ENCODE assay signal across 13 cellular contexts in the genomic region with DNA sequence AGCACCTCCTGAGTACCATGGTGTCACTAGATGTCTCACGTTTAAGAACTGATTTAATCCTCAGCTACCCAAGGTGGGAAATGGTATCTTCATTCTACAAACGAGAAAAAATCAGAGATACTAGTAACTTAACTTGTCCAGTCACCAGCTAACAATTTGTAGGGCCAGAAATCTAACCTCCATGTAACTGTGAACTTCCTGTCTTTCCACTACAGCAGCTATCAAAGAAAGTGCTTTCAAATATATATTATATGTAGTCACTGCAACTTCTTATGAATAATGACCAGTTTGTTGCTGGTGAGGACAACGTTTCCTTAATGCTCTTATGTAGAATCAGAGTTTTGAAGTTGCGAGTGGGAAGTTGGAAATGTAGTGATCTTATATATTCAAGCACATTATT. TPM values are rescaled to one million over a fixed set of nuclear protein-coding genes. Genes with fewer than 3 reads are reported as not detected.
DNase-seq lines count a peak whose midpoint lies in the region; ATAC-seq, FAIRE-seq and TF ChIP-seq lines count a peak whose summit lies in the region.
"Had no signal": no experiment of that assay in that cellular context is flagged by ENCODE, and none has a peak within 500 bp of the region (broad histone marks: within the 10 kb centered on the region; RNA-seq: fewer than 3 reads in every experiment).

No MANE protein-coding gene starts in this region.

- H4K20me1 ChIP-seq in H1 (replicated peaks in 1 of 2; ENCODE audit: control insufficient read depth in 1 of 2, insufficient read depth in 2 of 2, low read length in 2 of 2) (peaks cover 3 to 9% of the 10 kb centered on the region in 2 experiments), osteoblast (ENCODE audit: insufficient read depth, low read length) (peaks cover 42% of the 10 kb centered on the region)

- no peak overlapping the region for H2BK5ac ChIP-seq in H1 (ENCODE audit: low read depth, low read length)

- H3K27ac ChIP-seq in H1 (ENCODE audit: low read depth, low read length) (no peak overlapping the region), osteoblast (ENCODE audit: low read depth, low read length) (no peak overlapping the region)

- H3K23ac ChIP-seq in H1 (ENCODE audit: insufficient read length), result no peak overlapping the region

- no peak overlapping the region for H4K5ac ChIP-seq in H1 (ENCODE audit: insufficient read length, low read depth, low read length)

- peak overlapping the region; percentile 87 for H3K4me3 ChIP-seq in NB4 (ENCODE audit: low read depth, low read length)
- H3K4me3 ChIP-seq in H1 (ENCODE audit: extremely low read depth in 1 of 4, insufficient read depth in 2 of 4, low read depth in 3 of 4, low read length in 4 of 4), result peak overlapping the region in 1 of 4 experiments; percentile 93; a peak in 2 of 8 replicates
- no peak overlapping the region for H3K4me3 ChIP-seq in osteoblast (ENCODE audit: insufficient read depth, low read length)

- peaks cover 0 to under 1% of the 10 kb centered on the region in 2 donors for H3K9me3 Mint-ChIP-seq in activated T-cell treated with anti-CD3 and anti-CD28 coated beads, Interleukin-2, amount 50 U/mL, for 72 hours

- H3K56ac ChIP-seq in H1 (replicated peaks; ENCODE audit: insufficient read length, low read depth, low read length), result no peak overlapping the region

- H2AK5ac ChIP-seq in H1 (ENCODE audit: low read depth, low read length), result no peak overlapping the region

- POLR2A ChIA-PET in H1 (lab: Charles Lee; ENCODE audit: partially characterized antibody), result no interaction called here

- ATAC-seq in activated T-cell treated with anti-CD3 and anti-CD28 coated beads, Interleukin-2, amount 50 U/mL, for 72 hours (replicated peaks in 1 of 2), result no peak

- H2AFZ ChIP-seq in H1 (ENCODE audit: low read length), result no peak overlapping the region
- no peak overlapping the region for H2AFZ ChIP-seq in osteoblast (ENCODE audit: low read length)

- H3K27ac Mint-ChIP-seq in activated T-cell treated with anti-CD3 and anti-CD28 coated beads, Interleukin-2, amount 50 U/mL, for 72 hours, result peak overlapping the region; percentile 97

- CTCF ChIA-PET in H1 (lab: Charles Lee; ENCODE audit: partially characterized antibody), result interaction anchor here (0.9 kb wide), 1 partner anchor 15 kb away, joined by 4 read pairs; no protein-coding TSS in a partner anchor

- no peak for DNase-seq in activated T-cell treated with anti-CD3 and anti-CD28 coated beads, Interleukin-2, amount 50 U/mL, for 72 hours
- DNase-seq in activated T-cell treated with anti-CD3 and anti-CD28 coated beads, Interleukin-2, amount 50 U/mL, for 1 hour, result no peak
- no peak for DNase-seq in NB4 (ENCODE audit: low read depth)
- no peak for DNase-seq in H1 (ENCODE audit: low read depth in 1 of 2, low spot score in 2 of 2)
- peak; percentile 78 for DNase-seq in osteoblast (ENCODE audit: insufficient read length, low spot score, missing footprints)
- DNase-seq in HuH-7 (ENCODE audit: low spot score), result no peak
- no peak for DNase-seq in D721Med (ENCODE audit: insufficient read length, low spot score)
- no peak for DNase-seq in medulla oblongata (ENCODE audit: extremely low spot score)
- DNase-seq: occipital lobe; stimulated activated CD4-positive, alpha-beta T cell treated with anti-CD3 and anti-CD28 coated beads, Interleukin-12 subunit alpha, Interleukin-12 subunit beta, amount 100 ng/mL, for 4 hours; stimulated activated CD8-positive, alpha-beta memory T cell treated with anti-CD3 and anti-CD28 coated beads, Interleukin-4, amount 100 ng/mL, for 48 hours had no signal

- no peak overlapping the region for H3K14ac ChIP-seq in H1 (ENCODE audit: insufficient read length)

- peaks cover 2% of the 10 kb centered on the region for H3K27me3 Mint-ChIP-seq in activated T-cell treated with anti-CD3 and anti-CD28 coated beads, Interleukin-2, amount 50 U/mL, for 72 hours (ENCODE audit: low read depth)

- peaks cover 69% of the 10 kb centered on the region for H3K4me1 Mint-ChIP-seq in activated T-cell treated with anti-CD3 and anti-CD28 coated beads, Interleukin-2, amount 50 U/mL, for 72 hours (ENCODE audit: low read depth)

- no peak overlapping the region for H2BK12ac ChIP-seq in H1 (ENCODE audit: low read depth, low read length)

- peaks cover 11 to 63% of the 10 kb centered on the region in 2 experiments for H3K79me2 ChIP-seq in H1 (ENCODE audit: control insufficient read depth in 1 of 2, insufficient read depth in 2 of 2, low read length in 2 of 2)
- peaks cover 64% of the 10 kb centered on the region for H3K79me2 ChIP-seq in osteoblast (ENCODE audit: insufficient read depth, low read length)

- H3K36me3 ChIP-seq in H1 (ENCODE audit: control insufficient read depth in 2 of 4, insufficient read depth in 4 of 4, low read length in 3 of 4) (no peaks in the 10 kb centered on the region), osteoblast (ENCODE audit: insufficient read depth, low read length) (no peaks in the 10 kb centered on the region)
- H3K36me3 ChIP-seq: cardiac muscle cell, vagina had no signal

- TF ChIP-seq CTCF in NB4 (IDR thresholded peaks at IDR 0.05; ENCODE audit: low read depth, low read length), result no peak
- no peak for TF ChIP-seq CTCF in H1 (IDR thresholded peaks at IDR 0.05; ENCODE audit: control extremely low read depth in 1 of 3, insufficient read depth in 1 of 3, low read depth in 1 of 3, low read length in 3 of 3)
- no peak for TF ChIP-seq CTCF in osteoblast (IDR thresholded peaks at IDR 0.05; ENCODE audit: extremely low read depth, low read depth, low read length)
- TF ChIP-seq CTCF in D721Med (IDR thresholded peaks at IDR 0.05; ENCODE audit: insufficient read depth, missing control alignments), result no peak

- H3K4me1 ChIP-seq in H1 (replicated peaks in 1 of 4; ENCODE audit: control insufficient read depth in 3 of 4, insufficient read depth in 4 of 4, low read length in 3 of 4) (peaks cover 3 to 5% (median 3%) of the 10 kb centered on the region in 4 experiments; a peak in 5 of 7 replicates), osteoblast (ENCODE audit: insufficient read depth, low read length) (peaks cover 17% of the 10 kb centered on the region)

- H4K8ac ChIP-seq in H1 (ENCODE audit: extremely low read depth, insufficient read depth, low read length), result no peak overlapping the region

- no peak overlapping the region for H2BK20ac ChIP-seq in H1 (ENCODE audit: low read length)

- no peak overlapping the region for H2BK120ac ChIP-seq in H1 (replicated peaks; ENCODE audit: low read depth, low read length)

- peak overlapping the region in 1 of 2 donors; percentile 96 for H3K4me3 Mint-ChIP-seq in activated T-cell treated with anti-CD3 and anti-CD28 coated beads, Interleukin-2, amount 50 U/mL, for 72 hours

- H3K79me1 ChIP-seq in H1 (ENCODE audit: low read depth, low read length), result peaks cover 4% of the 10 kb centered on the region

- TF ChIP-seq EP300 in H1 (IDR thresholded peaks at IDR 0.05; ENCODE audit: borderline replicate concordance in 1 of 2, low read depth in 2 of 2, low read length in 2 of 2), result no peak

- no peak for TF ChIP-seq RAD21 in H1 (IDR thresholded peaks at IDR 0.05 in 1 of 2, conservative IDR thresholded peaks at IDR 0.05 in 1 of 2; ENCODE audit: low read depth in 2 of 2, low read length in 2 of 2)

- H3K27me3 ChIP-seq in H1 (replicated peaks in 1 of 4; ENCODE audit: control insufficient read depth in 3 of 4, extremely low read depth in 1 of 4, insufficient read depth in 3 of 4, low read length in 3 of 4) (no peaks in the 10 kb centered on the region), osteoblast (ENCODE audit: insufficient read depth, low read length) (peaks cover 4% of the 10 kb centered on the region)
- H3K27me3 ChIP-seq: cardiac muscle cell, vagina had no signal

- no peak overlapping the region for H4K91ac ChIP-seq in H1 (replicated peaks; ENCODE audit: insufficient read length, low read length)

- H3K4me2 ChIP-seq in H1 (ENCODE audit: insufficient read depth in 1 of 2, low read depth in 2 of 2, low read length in 2 of 2) (peak overlapping the region; percentile 83 to 93; a peak in 2 of 4 replicates), osteoblast (ENCODE audit: insufficient read depth, low read length) (peak overlapping the region; percentile 86)

- WGBS in H1 (ENCODE audit: extremely low coverage in 1 of 2, insufficient coverage in 1 of 2, insufficient read length in 1 of 2, insufficient replicate concordance in 2 of 2, low coverage in 1 of 2, low lambda C conversion rate in 2 of 2, missing lambda C conversion rate in 1 of 2), 2 experiments, result 91% methylated on average over 4 of the region's 4 CpGs; no CpG with 5 or more reads in 1 of the 2 experiments

- H2BK15ac ChIP-seq in H1 (ENCODE audit: low read length), result no peak overlapping the region

- no peak overlapping the region for H3K4ac ChIP-seq in H1 (replicated peaks; ENCODE audit: insufficient read length, low read depth, low read length)

- H3K9me3 ChIP-seq in H1 (ENCODE audit: insufficient read depth in 2 of 2, low read depth in 1 of 2, low read length in 1 of 2), result no peaks in the 10 kb centered on the region
- H3K9me3 ChIP-seq in osteoblast (ENCODE audit: low read depth, low read length), result no peaks in the 10 kb centered on the region
- H3K9me3 ChIP-seq: vagina had no signal

- H3K18ac ChIP-seq in H1 (ENCODE audit: extremely low read depth, low read length), result no peak overlapping the region

- peaks cover 4 to 6% of the 10 kb centered on the region in 2 donors for H3K36me3 Mint-ChIP-seq in activated T-cell treated with anti-CD3 and anti-CD28 coated beads, Interleukin-2, amount 50 U/mL, for 72 hours (ENCODE audit: insufficient read depth in 2 of 2)

- TF ChIP-seq POLR2A in NB4 (IDR thresholded peaks at IDR 0.05; ENCODE audit: extremely low read depth, insufficient read length), result no peak
- no peak for TF ChIP-seq POLR2A in H1 (IDR thresholded peaks at IDR 0.05; ENCODE audit: control extremely low read depth in 1 of 2, low read depth in 2 of 2, low read length in 2 of 2)

- FAIRE-seq in H1 (lab: Jason Lieb, UNC), result no peak
- FAIRE-seq in D721Med (lab: Jason Lieb, UNC), result no peak

- H3K9ac ChIP-seq in H1 (replicated peaks in 1 of 4; ENCODE audit: extremely low read depth in 1 of 4, low read depth in 3 of 4, low read length in 3 of 4), result peak overlapping the region in 1 of 4 experiments; percentile 8; a peak in 1 of 7 replicates

- H3K23me2 ChIP-seq in H1 (ENCODE audit: low read depth, low read length), result peaks cover 5% of the 10 kb centered on the region; the same call in 1 of the 2 replicates

TF ChIP-seq in H1, 55 proteins besides CTCF, POLR2A, EP300 and RAD21 (continues in another document):
- TF ChIP-seq CEBPB (IDR thresholded peaks at IDR 0.05; ENCODE audit: low read depth, low read length), result no peak

RNA-seq across cellular contexts. Expression of a gene that starts 1.9 kb away (rescaled TPM):
- 10 to 100 TPM; 39.8 to 51.4 TPM for total RNA-seq in activated T-cell treated with anti-CD3 and anti-CD28 coated beads, Interleukin-2, amount 50 U/mL, for 72 hours
- 29.2 and 34.3 TPM in 2 replicates for total RNA-seq in H1 (2021; fragmentation: NEBNext Ultra II Directional; extraction: Animal tissue kit (Norgen Biotek cat#: 25700))
- polyA plus RNA-seq in H1 (2011; rRNA removed), result 9.9 and 16.6 TPM in 2 replicates
- 18.8 TPM for polyA plus RNA-seq in H1 (2011; cell fraction: cytosol; rRNA removed)
- polyA plus RNA-seq in H1 (2011; cell fraction: nucleus; rRNA removed), result 36.1 TPM
- polyA plus RNA-seq in H1 (2012, experiment 1 of 2), result 21.7 to 33.1 TPM (median 23.2 TPM) in 4 replicates
- 1.6 TPM for polyA plus RNA-seq in H1 (2012, experiment 2 of 2)
- polyA plus RNA-seq in H1 (2013, experiment 1 of 2), result 33.4 TPM
- polyA plus RNA-seq in H1 (2013, experiment 2 of 2), result 30.1 TPM
- polyA minus RNA-seq in H1 (2011; rRNA and poly(A)+ RNA removed), result 44.2 and 55.4 TPM in 2 replicates
- polyA minus RNA-seq in H1 (2011; cell fraction: cytosol; rRNA and poly(A)+ RNA removed), result 14.9 TPM
- polyA minus RNA-seq in H1 (2011; cell fraction: nucleus; rRNA and poly(A)+ RNA removed), result 113 TPM
- total RNA-seq in osteoblast, result 37.3 and 41.0 TPM in 2 replicates
